ENCODE assay signal across 23 cellular contexts in the genomic region with DNA sequence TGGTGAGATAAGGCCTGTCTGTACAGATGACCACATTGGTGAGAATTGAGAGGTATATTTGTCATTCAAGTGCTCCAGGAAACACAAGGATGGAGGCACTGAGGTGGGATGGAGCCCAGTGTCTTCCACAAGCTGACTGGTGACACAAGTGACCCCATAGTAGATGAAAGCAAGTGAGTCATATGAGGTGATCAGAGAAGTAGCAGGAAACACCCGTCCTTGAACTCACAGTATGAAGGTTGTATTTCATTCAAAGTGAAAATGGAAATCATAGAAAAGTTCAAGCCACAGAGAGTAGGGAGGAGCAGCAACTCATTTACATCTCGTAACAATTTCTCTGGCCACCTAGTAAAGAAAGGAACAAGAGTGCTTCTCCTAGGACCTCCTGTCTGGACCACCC.
A peak's percentile ranks its signal among the peaks of the same experiment; 100 is the strongest.
DNase-seq lines count a peak whose midpoint lies in the region; ATAC-seq and TF ChIP-seq lines count a peak whose summit lies in the region.
"Had no signal": no experiment of that assay in that cellular context is flagged by ENCODE, and none has a peak within 500 bp of the region (broad histone marks: within the 10 kb centered on the region; RNA-seq: fewer than 3 reads in every experiment).

No MANE protein-coding gene starts in this region.

- peak; percentile 12 for DNase-seq in activated CD8-positive, alpha-beta T cell treated with anti-CD3 and anti-CD28 coated beads for 36 hours
- DNase-seq in activated CD8-positive, alpha-beta T cell treated with anti-CD3 and anti-CD28 coated beads, Interleukin-2, amount 10 ng/mL, durations not matched to agents 7 days and 5 days, result no peak
- DNase-seq in activated naive CD8-positive, alpha-beta T cell treated with anti-CD3 and anti-CD28 coated beads, Interleukin-2, amount 50 U/mL, for 24 hours, result no peak
- DNase-seq in activated naive CD8-positive, alpha-beta T cell treated with anti-CD3 and anti-CD28 coated beads for 36 hours, result no peak
- no peak for DNase-seq in stimulated activated effector memory CD8-positive, alpha-beta T cell treated with anti-CD3 and anti-CD28 coated beads, Interleukin-12 subunit alpha, Interleukin-12 subunit beta, amount 100 ng/mL, for 72 hours (ENCODE audit: low spot score in 2 of 2)
- DNase-seq in thyroid gland, result no peak
- DNase-seq: 8988T; ACHN; AML-193; BE2C; CD4-positive, alpha-beta T cell; CD8-positive, alpha-beta memory T cell; DMS 273 treated with DMSO at 0.1 percent for 48 hours; DMS79; EL; GF-D8; GM23248; H7; HCEC 1CT had no signal

- no peak overlapping the region for H3K27ac Mint-ChIP-seq in activated CD8-positive, alpha-beta T cell treated with anti-CD3 and anti-CD28 coated beads for 36 hours
- no peak overlapping the region for H3K27ac Mint-ChIP-seq in activated CD8-positive, alpha-beta T cell treated with anti-CD3 and anti-CD28 coated beads, Interleukin-2, amount 10 ng/mL, durations not matched to agents 7 days and 5 days
- H3K27ac Mint-ChIP-seq in activated naive CD8-positive, alpha-beta T cell treated with anti-CD3 and anti-CD28 coated beads, Interleukin-2, amount 50 U/mL, for 24 hours, result no peak overlapping the region
- H3K27ac Mint-ChIP-seq in activated naive CD8-positive, alpha-beta T cell treated with anti-CD3 and anti-CD28 coated beads for 36 hours, result no peak overlapping the region
- no peak overlapping the region for H3K27ac Mint-ChIP-seq in stimulated activated effector memory CD8-positive, alpha-beta T cell treated with anti-CD3 and anti-CD28 coated beads, Interleukin-12 subunit alpha, Interleukin-12 subunit beta, amount 100 ng/mL, for 72 hours
- H3K27ac Mint-ChIP-seq: CD14-positive monocyte; CD4-positive, alpha-beta T cell; CD8-positive, alpha-beta memory T cell had no signal

- CTCF ChIA-PET in activated CD8-positive, alpha-beta T cell treated with anti-CD3 and anti-CD28 coated beads for 36 hours (lab: Charles Lee), result no interaction called here
- CTCF ChIA-PET in activated CD8-positive, alpha-beta T cell treated with anti-CD3 and anti-CD28 coated beads, Interleukin-2, amount 10 ng/mL, durations not matched to agents 7 days and 5 days (lab: Charles Lee), result no interaction called here

- 59 to 70% methylated on average over 2 of the region's 2 CpGs for WGBS in thyroid gland, 2 donors

- H3K36me3 Mint-ChIP-seq in activated CD8-positive, alpha-beta T cell treated with anti-CD3 and anti-CD28 coated beads for 36 hours (ENCODE audit: low read depth), result no peaks in the 10 kb centered on the region
- no peaks in the 10 kb centered on the region for H3K36me3 Mint-ChIP-seq in activated CD8-positive, alpha-beta T cell treated with anti-CD3 and anti-CD28 coated beads, Interleukin-2, amount 10 ng/mL, durations not matched to agents 7 days and 5 days (ENCODE audit: low read depth)
- no peaks in the 10 kb centered on the region for H3K36me3 Mint-ChIP-seq in activated naive CD8-positive, alpha-beta T cell treated with anti-CD3 and anti-CD28 coated beads, Interleukin-2, amount 50 U/mL, for 24 hours (ENCODE audit: low read depth)
- H3K36me3 Mint-ChIP-seq in activated naive CD8-positive, alpha-beta T cell treated with anti-CD3 and anti-CD28 coated beads for 36 hours, result no peaks in the 10 kb centered on the region
- H3K36me3 Mint-ChIP-seq in stimulated activated effector memory CD8-positive, alpha-beta T cell treated with anti-CD3 and anti-CD28 coated beads, Interleukin-12 subunit alpha, Interleukin-12 subunit beta, amount 100 ng/mL, for 72 hours, result no peaks in the 10 kb centered on the region
- H3K36me3 Mint-ChIP-seq: CD14-positive monocyte had no signal

- H3K4me3 ChIP-seq in thyroid gland (replicated peaks in 1 of 3), result no peak overlapping the region
- H3K4me3 ChIP-seq: A549; BLaER1 treated with 17β-estradiol and CSF1 and Interleukin-3, amounts not matched to agents 10 nM and 100 nM; GM23248 had no signal

- no peaks in the 10 kb centered on the region for H3K27me3 ChIP-seq in thyroid gland
- H3K27me3 ChIP-seq: BE2C; BLaER1 treated with 17β-estradiol and CSF1 and Interleukin-3, amounts not matched to agents 10 nM and 100 nM had no signal

- no peak overlapping the region for H3K27ac ChIP-seq in thyroid gland
- H3K27ac ChIP-seq: A549; BLaER1 treated with 17β-estradiol and CSF1 and Interleukin-3, amounts not matched to agents 10 nM and 100 nM; GM23248 had no signal

- peaks cover 3% of the 10 kb centered on the region for H3K9me3 Mint-ChIP-seq in activated CD8-positive, alpha-beta T cell treated with anti-CD3 and anti-CD28 coated beads for 36 hours
- no peaks in the 10 kb centered on the region for H3K9me3 Mint-ChIP-seq in activated CD8-positive, alpha-beta T cell treated with anti-CD3 and anti-CD28 coated beads, Interleukin-2, amount 10 ng/mL, durations not matched to agents 7 days and 5 days (ENCODE audit: insufficient read depth)
- H3K9me3 Mint-ChIP-seq in activated naive CD8-positive, alpha-beta T cell treated with anti-CD3 and anti-CD28 coated beads, Interleukin-2, amount 50 U/mL, for 24 hours, result peaks cover 4% of the 10 kb centered on the region
- peaks cover 7% of the 10 kb centered on the region for H3K9me3 Mint-ChIP-seq in activated naive CD8-positive, alpha-beta T cell treated with anti-CD3 and anti-CD28 coated beads for 36 hours
- no peaks in the 10 kb centered on the region for H3K9me3 Mint-ChIP-seq in stimulated activated effector memory CD8-positive, alpha-beta T cell treated with anti-CD3 and anti-CD28 coated beads, Interleukin-12 subunit alpha, Interleukin-12 subunit beta, amount 100 ng/mL, for 72 hours

- peaks cover 8% of the 10 kb centered on the region for H3K4me1 Mint-ChIP-seq in activated CD8-positive, alpha-beta T cell treated with anti-CD3 and anti-CD28 coated beads for 36 hours (ENCODE audit: low read depth)
- H3K4me1 Mint-ChIP-seq in activated CD8-positive, alpha-beta T cell treated with anti-CD3 and anti-CD28 coated beads, Interleukin-2, amount 10 ng/mL, durations not matched to agents 7 days and 5 days (ENCODE audit: low read depth), result no peaks in the 10 kb centered on the region
- no peaks in the 10 kb centered on the region for H3K4me1 Mint-ChIP-seq in activated naive CD8-positive, alpha-beta T cell treated with anti-CD3 and anti-CD28 coated beads, Interleukin-2, amount 50 U/mL, for 24 hours
- peaks cover 4% of the 10 kb centered on the region for H3K4me1 Mint-ChIP-seq in activated naive CD8-positive, alpha-beta T cell treated with anti-CD3 and anti-CD28 coated beads for 36 hours
- no peaks in the 10 kb centered on the region for H3K4me1 Mint-ChIP-seq in stimulated activated effector memory CD8-positive, alpha-beta T cell treated with anti-CD3 and anti-CD28 coated beads, Interleukin-12 subunit alpha, Interleukin-12 subunit beta, amount 100 ng/mL, for 72 hours
- H3K4me1 Mint-ChIP-seq: CD14-positive monocyte; CD8-positive, alpha-beta memory T cell had no signal

- POLR2A ChIA-PET in activated CD8-positive, alpha-beta T cell treated with anti-CD3 and anti-CD28 coated beads for 36 hours (lab: Charles Lee), result no interaction called here
- POLR2A ChIA-PET in activated CD8-positive, alpha-beta T cell treated with anti-CD3 and anti-CD28 coated beads, Interleukin-2, amount 10 ng/mL, durations not matched to agents 7 days and 5 days (lab: Charles Lee), result no interaction called here

- TF ChIP-seq POLR2A in thyroid gland (IDR thresholded peaks at IDR 0.05), result no peak

- TF ChIP-seq CTCF in activated CD8-positive, alpha-beta T cell treated with anti-CD3 and anti-CD28 coated beads for 36 hours (IDR thresholded peaks at IDR 0.05), result no peak
- TF ChIP-seq CTCF in thyroid gland (IDR thresholded peaks at IDR 0.05), result no peak

- H3K27me3 Mint-ChIP-seq in activated CD8-positive, alpha-beta T cell treated with anti-CD3 and anti-CD28 coated beads for 36 hours, result peaks cover 11% of the 10 kb centered on the region
- H3K27me3 Mint-ChIP-seq in activated CD8-positive, alpha-beta T cell treated with anti-CD3 and anti-CD28 coated beads, Interleukin-2, amount 10 ng/mL, durations not matched to agents 7 days and 5 days (ENCODE audit: low read depth), result peaks cover 12% of the 10 kb centered on the region
- H3K27me3 Mint-ChIP-seq in activated naive CD8-positive, alpha-beta T cell treated with anti-CD3 and anti-CD28 coated beads, Interleukin-2, amount 50 U/mL, for 24 hours, result peaks cover 4% of the 10 kb centered on the region
- H3K27me3 Mint-ChIP-seq in activated naive CD8-positive, alpha-beta T cell treated with anti-CD3 and anti-CD28 coated beads for 36 hours, result peaks cover 15% of the 10 kb centered on the region
- H3K27me3 Mint-ChIP-seq: CD4-positive, alpha-beta T cell had no signal

- peak; percentile 86 for ATAC-seq in activated CD8-positive, alpha-beta T cell treated with anti-CD3 and anti-CD28 coated beads for 36 hours
- no peak for ATAC-seq in activated CD8-positive, alpha-beta T cell treated with anti-CD3 and anti-CD28 coated beads, Interleukin-2, amount 10 ng/mL, durations not matched to agents 7 days and 5 days
- peak; percentile 46 for ATAC-seq in activated naive CD8-positive, alpha-beta T cell treated with anti-CD3 and anti-CD28 coated beads, Interleukin-2, amount 50 U/mL, for 24 hours
- peak; percentile 60 for ATAC-seq in stimulated activated effector memory CD8-positive, alpha-beta T cell treated with anti-CD3 and anti-CD28 coated beads, Interleukin-12 subunit alpha, Interleukin-12 subunit beta, amount 100 ng/mL, for 72 hours
- no peak for ATAC-seq in GM19397 (IDR thresholded peaks at IDR 0.05; ENCODE audit: unreplicated experiment)
- ATAC-seq: A549 had no signal

- H3K4me3 Mint-ChIP-seq in activated CD8-positive, alpha-beta T cell treated with anti-CD3 and anti-CD28 coated beads for 36 hours, result no peak overlapping the region
- H3K4me3 Mint-ChIP-seq in activated CD8-positive, alpha-beta T cell treated with anti-CD3 and anti-CD28 coated beads, Interleukin-2, amount 10 ng/mL, durations not matched to agents 7 days and 5 days, result no peak overlapping the region
- no peak overlapping the region for H3K4me3 Mint-ChIP-seq in activated naive CD8-positive, alpha-beta T cell treated with anti-CD3 and anti-CD28 coated beads, Interleukin-2, amount 50 U/mL, for 24 hours
- H3K4me3 Mint-ChIP-seq in activated naive CD8-positive, alpha-beta T cell treated with anti-CD3 and anti-CD28 coated beads for 36 hours, result no peak overlapping the region
- H3K4me3 Mint-ChIP-seq in stimulated activated effector memory CD8-positive, alpha-beta T cell treated with anti-CD3 and anti-CD28 coated beads, Interleukin-12 subunit alpha, Interleukin-12 subunit beta, amount 100 ng/mL, for 72 hours, result no peak overlapping the region
- H3K4me3 Mint-ChIP-seq: CD14-positive monocyte; CD4-positive, alpha-beta T cell had no signal

- no peaks in the 10 kb centered on the region for H3K9me3 ChIP-seq in thyroid gland
- H3K9me3 ChIP-seq: A549, BE2C had no signal

- intact Hi-C loops in activated CD8-positive, alpha-beta T cell treated with anti-CD3 and anti-CD28 coated beads for 36 hours (cut with micrococcal nuclease), result no loop called here
- intact Hi-C loops in thyroid gland (cut with DNase I), result no loop called here

- H3K36me3 ChIP-seq in thyroid gland, result no peaks in the 10 kb centered on the region
- H3K36me3 ChIP-seq: BE2C; BLaER1 treated with 17β-estradiol and CSF1 and Interleukin-3, amounts not matched to agents 10 nM and 100 nM had no signal

- H3K4me1 ChIP-seq in thyroid gland, result no peaks in the 10 kb centered on the region
- H3K4me1 ChIP-seq: A549; BE2C; BLaER1 treated with 17β-estradiol and CSF1 and Interleukin-3, amounts not matched to agents 10 nM and 100 nM had no signal

Comparison
In these comparisons a context has a peak if more than half of its experiments do, and no peak if none do; other contexts are left out.
1. ATAC-seq: peak in activated CD8-positive, alpha-beta T cell treated with anti-CD3 and anti-CD28 coated beads for 36 hours (single experiment), activated naive CD8-positive, alpha-beta T cell treated with anti-CD3 and anti-CD28 coated beads, Interleukin-2, amount 50 U/mL, for 24 hours (single experiment) and stimulated activated effector memory CD8-positive, alpha-beta T cell treated with anti-CD3 and anti-CD28 coated beads, Interleukin-12 subunit alpha, Interleukin-12 subunit beta, amount 100 ng/mL, for 72 hours (single experiment); none in activated CD8-positive, alpha-beta T cell treated with anti-CD3 and anti-CD28 coated beads, Interleukin-2, amount 10 ng/mL, durations not matched to agents 7 days and 5 days (single experiment) and GM19397 (single experiment).